In genomic region chr2:170369894-170370293, GRCh38 we compare ENCODE assay signal across 9 cellular contexts.
DNase-seq lines count a peak whose midpoint lies in the region; ATAC-seq and TF ChIP-seq lines count a peak whose summit lies in the region.
"Had no signal": no experiment of that assay in that cellular context is flagged by ENCODE, and none has a peak within 500 bp of the region (broad histone marks: within the 10 kb centered on the region; RNA-seq: fewer than 3 reads in every experiment).

No MANE protein-coding gene starts in this region.

- no peak for TF ChIP-seq POLR2A in adrenal gland (IDR thresholded peaks at IDR 0.05)

- H3K4me3 ChIP-seq in Loucy (ENCODE audit: low read length, poor library complexity, severe bottlenecking) (no peak overlapping the region), adrenal gland (no peak overlapping the region), liver (ENCODE audit: low read depth in 1 of 3, low read length in 3 of 3) (no peak overlapping the region), lower lobe of right lung (no peak overlapping the region)

- DNase-seq in DMS 273 (lab: John Stamatoyannopoulos, UW; ENCODE audit: unreplicated experiment) = peak; percentile 66
- DNase-seq in adrenal gland = no peak
- no peak for DNase-seq in lower lobe of right lung
- DNase-seq in iPS-NIHi11 (ENCODE audit: low spot score) = no peak
- DNase-seq in NCI-H1048 (lab: John Stamatoyannopoulos, UW) = no peak
- DNase-seq: T-helper 17 cell had no signal

- H3K9me2 ChIP-seq in Loucy (replicated peaks; ENCODE audit: low read depth, low read length) = no peaks in the 10 kb centered on the region

- intact Hi-C loops in adrenal gland (cut with DNase I) (loop anchor here (10.0 kb wide), 1 partner anchor 445 kb away; the partner anchor contains the start of gene GAD1 (in 2 of the 2)), lower lobe of right lung (cut with DNase I) (no loop called here)

- no peaks in the 10 kb centered on the region for H4K20me1 ChIP-seq in Loucy (ENCODE audit: insufficient read depth, low read length, poor library complexity, severe bottlenecking)

- H3K36me3 ChIP-seq in Loucy (ENCODE audit: insufficient read depth, low read length) (no peaks in the 10 kb centered on the region), adrenal gland (replicated peaks in 1 of 2) (no peaks in the 10 kb centered on the region), liver (ENCODE audit: control insufficient read depth in 4 of 4, insufficient read depth in 3 of 4, low read depth in 1 of 4, low read length in 3 of 4) (no peaks in the 10 kb centered on the region), lower lobe of right lung (no peaks in the 10 kb centered on the region)

- H3F3A ChIP-seq in Loucy (ENCODE audit: low read depth) = peaks cover 4% of the 10 kb centered on the region; the same call in 1 of the 2 replicates

- no peaks in the 10 kb centered on the region for H3K9me3 ChIP-seq in Loucy (ENCODE audit: insufficient read depth, low read depth, low read length)
- H3K9me3 ChIP-seq in adrenal gland (replicated peaks in 1 of 3) = no peaks in the 10 kb centered on the region
- H3K9me3 ChIP-seq in liver (ENCODE audit: control insufficient read depth in 4 of 4, low read length in 3 of 4) = no peaks in the 10 kb centered on the region
- no peaks in the 10 kb centered on the region for H3K9me3 ChIP-seq in lower lobe of right lung

- H3K27ac ChIP-seq in adrenal gland (no peak overlapping the region), liver (ENCODE audit: low read depth in 1 of 2, low read length in 2 of 2) (no peak overlapping the region), lower lobe of right lung (no peak overlapping the region)

- H2AFZ ChIP-seq in Loucy (ENCODE audit: low read length) = no peak overlapping the region

- H3K27me3 ChIP-seq in Loucy (ENCODE audit: insufficient read depth, low read length, poor library complexity, severe bottlenecking) (no peaks in the 10 kb centered on the region), adrenal gland (peaks cover 32% of the 10 kb centered on the region), liver (ENCODE audit: control insufficient read depth in 4 of 4, insufficient read depth in 4 of 4, low read length in 3 of 4) (peaks cover 0 to 17% (median 0%) of the 10 kb centered on the region in 4 donors), lower lobe of right lung (ENCODE audit: low read depth) (peaks cover 42% of the 10 kb centered on the region)

- no peak for ATAC-seq in lower lobe of right lung
- no peak for ATAC-seq in GM18517 (IDR thresholded peaks at IDR 0.05; ENCODE audit: unreplicated experiment)
- ATAC-seq: T-helper 17 cell had no signal

- peak overlapping the region; percentile 30 for H3K4me2 ChIP-seq in Loucy (ENCODE audit: low read depth, low read length, poor library complexity, severe bottlenecking)

- peak; percentile 49 to 63 for TF ChIP-seq RAD21 in liver (IDR thresholded peaks at IDR 0.05)

- TF ChIP-seq CTCF in Loucy (conservative IDR thresholded peaks at IDR 0.05; ENCODE audit: low read length) = peak; percentile 65
- TF ChIP-seq CTCF in adrenal gland (IDR thresholded peaks at IDR 0.05) = peak in 5 of 6 experiments; percentile 15 to 48 (median 30)
- TF ChIP-seq CTCF in liver (IDR thresholded peaks at IDR 0.05; ENCODE audit: low read depth, low read length, missing input control) = peak; percentile 15
- no peak for TF ChIP-seq CTCF in lower lobe of right lung (IDR thresholded peaks at IDR 0.05)

- peaks cover 43% of the 10 kb centered on the region for H3K4me1 ChIP-seq in Loucy (ENCODE audit: insufficient read depth, low read length, poor library complexity, severe bottlenecking)
- no peaks in the 10 kb centered on the region for H3K4me1 ChIP-seq in adrenal gland (replicated peaks in 1 of 2)
- no peaks in the 10 kb centered on the region for H3K4me1 ChIP-seq in liver (ENCODE audit: control insufficient read depth in 4 of 4, insufficient read depth in 4 of 4, low read length in 3 of 4)
- H3K4me1 ChIP-seq in lower lobe of right lung = no peaks in the 10 kb centered on the region

- no peaks in the 10 kb centered on the region for H3K79me2 ChIP-seq in Loucy (ENCODE audit: insufficient read depth, low read length)

- 3 to 14% (median 7%) methylated on average over 1 of the region's 1 CpG for WGBS in adrenal gland, 4 donors
- WGBS in liver = 23% methylated on average over 1 of the region's 1 CpG

- H3K9ac ChIP-seq in Loucy (ENCODE audit: low read depth, low read length, poor library complexity, severe bottlenecking) = no peak overlapping the region
- H3K9ac ChIP-seq in liver (ENCODE audit: low read depth in 1 of 2, low read length in 2 of 2) = no peak overlapping the region

TF ChIP-seq in liver, 16 proteins besides CTCF, POLR2A, EP300 and RAD21:
- TF ChIP-seq ZBTB33 (IDR thresholded peaks at IDR 0.05) = no peak
- no peak for TF ChIP-seq TAF1 (conservative IDR thresholded peaks at IDR 0.05)
- no peak for TF ChIP-seq HNF4A (conservative IDR thresholded peaks at IDR 0.05)
- TF ChIP-seq GABPA (IDR thresholded peaks at IDR 0.05 in 1 of 2, conservative IDR thresholded peaks at IDR 0.05 in 1 of 2) = no peak
- TF ChIP-seq REST (IDR thresholded peaks at IDR 0.05) = no peak
- no peak for TF ChIP-seq FOXA2 (IDR thresholded peaks at IDR 0.05)
- TF ChIP-seq MAX (IDR thresholded peaks at IDR 0.05) = no peak
- TF ChIP-seq EGR1 (IDR thresholded peaks at IDR 0.05; ENCODE audit: low read depth in 2 of 2) = no peak
- no peak for TF ChIP-seq YY1 (IDR thresholded peaks at IDR 0.05)
- TF ChIP-seq RXRA (IDR thresholded peaks at IDR 0.05) = no peak
- TF ChIP-seq HNF4G (IDR thresholded peaks at IDR 0.05) = no peak
- no peak for TF ChIP-seq JUND (IDR thresholded peaks at IDR 0.05)
- TF ChIP-seq FOXA1 (IDR thresholded peaks at IDR 0.05) = no peak
- no peak for TF ChIP-seq SP1 (IDR thresholded peaks at IDR 0.05)
- no peak for TF ChIP-seq NR2F2 (IDR thresholded peaks at IDR 0.05)
- TF ChIP-seq ATF3 (IDR thresholded peaks at IDR 0.05) = no peak
